In genomic region chr3:96760956-96761355, GRCh38 we compare ENCODE assay signal across 9 cellular contexts. TPM values are rescaled to one million over a fixed set of nuclear protein-coding genes. Genes with fewer than 3 reads are reported as not detected.
"Had no signal": no experiment of that assay in that cellular context is flagged by ENCODE, and none has a peak within 500 bp of the region (broad histone marks: within the 10 kb centered on the region; RNA-seq: fewer than 3 reads in every experiment).

No MANE protein-coding gene starts in this region.

- FAIRE-seq: HepG2 had no signal

- H3K9ac ChIP-seq: GM23248 had no signal

- H3K36me3 Mint-ChIP-seq: IgD-negative memory B cell had no signal

- H3K36me3 ChIP-seq: HAP-1 had no signal

- H3K4me3 ChIP-seq: GM23248, HAP-1 had no signal

- H3K4me1 ChIP-seq: HAP-1 had no signal

- H3K27ac ChIP-seq: GM23248, HL-60 had no signal

- H3K27ac Mint-ChIP-seq: HFFc6, IgD-negative memory B cell had no signal

- ATAC-seq: HCT116, HepG2 had no signal

- H2AFZ ChIP-seq: GM23248 had no signal

- H3K4me3 Mint-ChIP-seq: HFFc6 had no signal

- H3K27me3 Mint-ChIP-seq: IgD-negative memory B cell had no signal

- DNase-seq: GM23248, GOT3, H7, HFFc6 had no signal

- H3K9me3 ChIP-seq: HAP-1 had no signal

- H3K4me1 Mint-ChIP-seq: IgD-negative memory B cell had no signal

RNA-seq across cellular contexts. Expression of gene EPHA6, which starts 53.4 kb away (rescaled TPM):
- total RNA-seq: GM23248, HepG2, HFFc6 had no signal
- polyA plus RNA-seq: GM23248, HepG2, IgD-negative memory B cell had no signal
